ENCODE assay signal across 8 cellular contexts in genomic region chr11:16945671-16946469, GRCh38.
DNase-seq lines count a peak whose midpoint lies in the region; ATAC-seq and TF ChIP-seq lines count a peak whose summit lies in the region.

No MANE protein-coding gene starts in this region.

- peaks cover 1 to 6% (median 2%) of the 10 kb centered on the region in 3 donors for H3K27me3 Mint-ChIP-seq in CD14-positive monocyte (ENCODE audit: low read depth in 3 of 3)
- no peaks in the 10 kb centered on the region for H3K27me3 Mint-ChIP-seq in natural killer cell (ENCODE audit: low read depth in 2 of 2)

- intact Hi-C loops in CD14-positive monocyte (cut with micrococcal nuclease) (no loop called here), natural killer cell (cut with micrococcal nuclease) (loop anchor here (5.0 to 10.0 kb wide), 2 partner anchors 116 to 559 kb away; no protein-coding TSS in a partner anchor)

- H3K4me3 Mint-ChIP-seq in CD14-positive monocyte, result no peak overlapping the region
- no peak overlapping the region for H3K4me3 Mint-ChIP-seq in natural killer cell

- DNase-seq in CD14-positive monocyte (ENCODE audit: low spot score) (no peak), NCI-H146 treated with DMSO at 0.1 percent for 48 hours (lab: John Stamatoyannopoulos, UW; ENCODE audit: unreplicated experiment) (peak; percentile 43), WERI-Rb-1 (peak; percentile 82), fibroblast of gingiva (ENCODE audit: low read depth) (peak; percentile 24), natural killer cell (no peak), OCI-M2 (lab: John Stamatoyannopoulos, UW; ENCODE audit: unreplicated experiment) (no peak)

- peak; percentile 28 for TF ChIP-seq CTCF in CD14-positive monocyte (IDR thresholded peaks at IDR 0.05)
- TF ChIP-seq CTCF in WERI-Rb-1 (IDR thresholded peaks at IDR 0.05; ENCODE audit: low read depth, low read length), result peak; percentile 95
- TF ChIP-seq CTCF in natural killer cell (IDR thresholded peaks at IDR 0.05), result peak; percentile 17

- ATAC-seq in GM18519 (IDR thresholded peaks at IDR 0.05; ENCODE audit: low FRiP score, unreplicated experiment) (peak; percentile 71), HG02938 (IDR thresholded peaks at IDR 0.05; ENCODE audit: unreplicated experiment) (peak; percentile 67), natural killer cell (peak in 2 of 3 donors; percentile 54 to 66)

- H3K4me1 Mint-ChIP-seq in CD14-positive monocyte, result peaks cover 3% of the 10 kb centered on the region
- H3K4me1 Mint-ChIP-seq in natural killer cell, result no peaks in the 10 kb centered on the region

- no peaks in the 10 kb centered on the region for H3K9me3 ChIP-seq in WERI-Rb-1 (ENCODE audit: severe bottlenecking)

- H3K36me3 Mint-ChIP-seq in CD14-positive monocyte, result no peaks in the 10 kb centered on the region
- no peaks in the 10 kb centered on the region for H3K36me3 Mint-ChIP-seq in natural killer cell

- no peak overlapping the region for H3K4me3 ChIP-seq in WERI-Rb-1 (ENCODE audit: low read depth, low read length)

- peaks cover 0 to 2% (median 0%) of the 10 kb centered on the region in 7 donors for H3K9me3 Mint-ChIP-seq in CD14-positive monocyte
- no peaks in the 10 kb centered on the region for H3K9me3 Mint-ChIP-seq in natural killer cell

- H3K36me3 ChIP-seq in WERI-Rb-1, result no peaks in the 10 kb centered on the region; the same call in 1 of the 2 replicates

- H3K27ac Mint-ChIP-seq in CD14-positive monocyte (peak overlapping the region in 1 of 7 donors; percentile 66), natural killer cell (no peak overlapping the region)

- no peaks in the 10 kb centered on the region for H3K27me3 ChIP-seq in WERI-Rb-1 (ENCODE audit: insufficient read depth, low read depth, severe bottlenecking)

- H3K27ac ChIP-seq in WERI-Rb-1, result peak overlapping the region; percentile 44

Comparison
In these comparisons a context has a peak if more than half of its experiments do, and no peak if none do; other contexts are left out.
1. DNase-seq: peak in NCI-H146 treated with DMSO at 0.1 percent for 48 hours (single experiment), WERI-Rb-1 (single experiment) and fibroblast of gingiva (single experiment); none in CD14-positive monocyte (single experiment), natural killer cell (single experiment) and OCI-M2 (single experiment).
2. CTCF ChIP-seq: peak in every context shown above with its lines; median percentile 95 in WERI-Rb-1; 28 in CD14-positive monocyte; 17 in natural killer cell.
3. Peak in every context shown above with its lines, with median percentiles within 50 percentile points of each other: ATAC-seq.